Comparison of ENCODE assay signal across 8 cellular contexts in genomic region chr1:2642131-2642559, GRCh38. TPM values are rescaled to one million over a fixed set of nuclear protein-coding genes. Genes with fewer than 3 reads are reported as not detected.
DNase-seq lines count a peak whose midpoint lies in the region; ATAC-seq and TF ChIP-seq lines count a peak whose summit lies in the region.

No MANE protein-coding gene starts in this region.

- no peak overlapping the region for H3K27ac ChIP-seq in PC-9
- H3K27ac ChIP-seq in esophagus (ENCODE audit: low read depth in 2 of 2, low read length in 1 of 2), result no peak overlapping the region
- H3K27ac ChIP-seq in parathyroid adenoma, result no peak overlapping the region

- POLR2A ChIA-PET in PC-9 (lab: Charles Lee; ENCODE audit: unreplicated experiment), result no interaction called here

- H3K79me2 ChIP-seq in PC-9 (ENCODE audit: low read depth), result no peaks in the 10 kb centered on the region
- H3K79me2 ChIP-seq in parathyroid adenoma, result no peaks in the 10 kb centered on the region

- H3K4me1 ChIP-seq in PC-9 (replicated peaks; ENCODE audit: insufficient read depth), result 0 out of 2 replicates have a peak, but pooled peaks cover 5% of the 10 kb centered on the region
- H3K4me1 ChIP-seq in esophagus (ENCODE audit: control insufficient read depth in 2 of 2, insufficient read depth in 2 of 2, low read length in 1 of 2), result peaks cover 8 to 21% of the 10 kb centered on the region in 2 donors
- H3K4me1 ChIP-seq in parathyroid adenoma, result no peaks in the 10 kb centered on the region

- 29 to 32% methylated on average over 11 of the region's 11 CpGs for WGBS in esophagus, 2 donors

- TF ChIP-seq CTCF in GM06990 (IDR thresholded peaks at IDR 0.05; ENCODE audit: insufficient read depth, low read length, poor library complexity, severe bottlenecking) (no peak), PC-9 (conservative IDR thresholded peaks at IDR 0.05) (no peak), parathyroid adenoma (IDR thresholded peaks at IDR 0.05) (no peak)

- H3K4me2 ChIP-seq in PC-9 (peak overlapping the region; percentile 85), parathyroid adenoma (ENCODE audit: low read length) (peak overlapping the region; percentile 95)

- CTCF ChIA-PET in PC-9 (lab: Charles Lee), result no interaction called here

- H3K9me2 ChIP-seq in PC-9 (ENCODE audit: insufficient read depth), result no peaks in the 10 kb centered on the region

- no peak for ATAC-seq in HG02970 (IDR thresholded peaks at IDR 0.05; ENCODE audit: low FRiP score, unreplicated experiment)

- intact Hi-C loops in PC-9 (cut with micrococcal nuclease; ENCODE audit: unreplicated experiment), result loop anchor here (10.0 kb wide), 3 partner anchors 57 to 227 kb away; partner anchors contain the start of genes PEX10 and PRXL2B

- H3K9me3 ChIP-seq in PC-9 (ENCODE audit: insufficient read depth, low read depth) (peaks cover 9% of the 10 kb centered on the region; the same call in 1 of the 2 replicates), esophagus (ENCODE audit: control insufficient read depth in 2 of 2, insufficient read depth in 1 of 2, low read depth in 1 of 2, low read length in 1 of 2) (peaks cover 4 to 7% of the 10 kb centered on the region in 2 donors), parathyroid adenoma (ENCODE audit: control insufficient read depth, low read length) (no peaks in the 10 kb centered on the region)

- no TSS peak for BruUV-seq in PC-9 (replicated peaks; lab: Mats Ljungman, UMichigan)

- H2AFZ ChIP-seq in PC-9, result peak overlapping the region; percentile 91
- H2AFZ ChIP-seq in parathyroid adenoma, result peak overlapping the region; percentile 93

- no peak for DNase-seq in GM06990 (ENCODE audit: extremely low read depth, insufficient read length)
- DNase-seq in PC-9, result no peak
- no peak for DNase-seq in DMS114 treated with DMSO at 0.1 percent for 48 hours (lab: John Stamatoyannopoulos, UW; ENCODE audit: unreplicated experiment)
- no peak for DNase-seq in hypothalamus (lab: John Stamatoyannopoulos, UW)
- DNase-seq in stimulated activated CD4-positive, alpha-beta T cell treated with anti-CD3 and anti-CD28 coated beads, Interleukin-4, amount 100 ng/mL, for 4 hours, result no peak

- no peaks in the 10 kb centered on the region for H4K20me1 ChIP-seq in PC-9 (ENCODE audit: insufficient read depth)

- H3K27me3 ChIP-seq in GM06990 (replicated peaks; ENCODE audit: control insufficient read depth, insufficient read depth, low read length), result no peaks in the 10 kb centered on the region
- peaks cover 9% of the 10 kb centered on the region; the same call in 1 of the 2 replicates for H3K27me3 ChIP-seq in PC-9 (ENCODE audit: insufficient read depth, low read depth)
- no peaks in the 10 kb centered on the region for H3K27me3 ChIP-seq in esophagus (ENCODE audit: control insufficient read depth in 1 of 2, insufficient read depth in 2 of 2, low read length in 2 of 2)
- H3K27me3 ChIP-seq in parathyroid adenoma (ENCODE audit: control insufficient read depth, insufficient read depth, low read length), result no peaks in the 10 kb centered on the region

- no peaks in the 10 kb centered on the region for H3F3A ChIP-seq in PC-9 (ENCODE audit: insufficient read depth, low read depth)

- peak overlapping the region; percentile 63 for H3K9ac ChIP-seq in parathyroid adenoma

- H3K4me3 ChIP-seq in GM06990 (replicated peaks; ENCODE audit: low read depth, low read length) (peak overlapping the region; percentile 82), PC-9 (peak overlapping the region; percentile 91), esophagus (ENCODE audit: low read depth in 1 of 2, low read length in 2 of 2) (peak overlapping the region; percentile 56 to 66), parathyroid adenoma (ENCODE audit: low read depth, low read length) (peak overlapping the region; percentile 79)

- H3K36me3 ChIP-seq in GM06990 (ENCODE audit: control insufficient read depth, insufficient read depth, low read length), result no peaks in the 10 kb centered on the region
- no peaks in the 10 kb centered on the region for H3K36me3 ChIP-seq in PC-9 (ENCODE audit: low read depth)
- no peaks in the 10 kb centered on the region for H3K36me3 ChIP-seq in esophagus (ENCODE audit: control insufficient read depth in 2 of 2, insufficient read depth in 2 of 2, low read length in 1 of 2)
- H3K36me3 ChIP-seq in parathyroid adenoma (ENCODE audit: control insufficient read depth, insufficient read depth, low read length), result no peaks in the 10 kb centered on the region

RNA-seq across cellular contexts. Expression of gene MMEL1, which starts 9.3 kb away (rescaled TPM):
- total RNA-seq in PC-9 (2021), result 2.7 and 4.9 TPM in 2 replicates
- polyA plus RNA-seq in esophagus, result 10 to 100 TPM in 1 of 2 donors, 1 to 10 TPM in 1; 3.4 to 11.6 TPM

RNA-seq across cellular contexts. Expression of gene PRXL2B, which starts 55.6 kb away (rescaled TPM):
- total RNA-seq in PC-9 (2021), result 26.1 and 35.3 TPM in 2 replicates
- polyA plus RNA-seq in esophagus, result 10 to 100 TPM; 12.2 to 16.3 TPM
